In genomic region chr1:177589166-177589565, GRCh38 we compare ENCODE assay signal across 17 cellular contexts.
"Had no signal": no experiment of that assay in that cellular context is flagged by ENCODE, and none has a peak within 500 bp of the region (broad histone marks: within the 10 kb centered on the region; RNA-seq: fewer than 3 reads in every experiment).

No MANE protein-coding gene starts in this region.

- FAIRE-seq: pancreas, TTC549 had no signal

- H3K4me3 ChIP-seq: adrenal gland, left ventricle myocardium inferior, pancreas, thoracic aorta had no signal

- H3K9me3 Mint-ChIP-seq: memory B cell, neural crest cell had no signal

- H3K27ac ChIP-seq: adrenal gland, left ventricle myocardium inferior, pancreas, thoracic aorta had no signal

- ATAC-seq: pancreas; stimulated activated naive CD8-positive, alpha-beta T cell treated with anti-CD3 and anti-CD28 coated beads, Interleukin-15, amount 100 ng/mL, for 72 hours had no signal

- H3K36me3 Mint-ChIP-seq: memory B cell had no signal

- H3K4me3 Mint-ChIP-seq: memory B cell; neural crest cell; stimulated activated naive CD8-positive, alpha-beta T cell treated with anti-CD3 and anti-CD28 coated beads, Interleukin-15, amount 100 ng/mL, for 72 hours had no signal

- DNase-seq: activated CD4-positive, alpha-beta T cell treated with anti-CD3 and anti-CD28 coated beads, Interleukin-2, amount 50 U/mL, for 1 hour; activated naive CD4-positive, alpha-beta T cell treated with anti-CD3 and anti-CD28 coated beads, Interleukin-2, amount 50 U/mL, for 16 hours; activated T-cell treated with anti-CD3 and anti-CD28 coated beads for 4 hours; adrenal gland; central memory CD4-positive, alpha-beta T cell; cortex of kidney; effector memory CD4-positive, alpha-beta T cell; left ventricle myocardium inferior; pancreas; retina; stimulated activated CD4-positive, alpha-beta T cell treated with anti-CD3 and anti-CD28 coated beads, Interleukin-15, amount 100 ng/mL, for 24 hours; stimulated activated CD4-positive, alpha-beta T cell treated with anti-CD3 and anti-CD28 coated beads, Interleukin-4, amount 100 ng/mL, for 4 hours; stimulated activated naive CD8-positive, alpha-beta T cell treated with anti-CD3 and anti-CD28 coated beads, Interleukin-15, amount 100 ng/mL, for 72 hours had no signal

- H3K4me1 Mint-ChIP-seq: memory B cell; neural crest cell; stimulated activated naive CD8-positive, alpha-beta T cell treated with anti-CD3 and anti-CD28 coated beads, Interleukin-15, amount 100 ng/mL, for 72 hours had no signal

- H3K27ac Mint-ChIP-seq: memory B cell; stimulated activated naive CD8-positive, alpha-beta T cell treated with anti-CD3 and anti-CD28 coated beads, Interleukin-15, amount 100 ng/mL, for 72 hours had no signal

- H3K27me3 Mint-ChIP-seq: stimulated activated naive CD8-positive, alpha-beta T cell treated with anti-CD3 and anti-CD28 coated beads, Interleukin-15, amount 100 ng/mL, for 72 hours had no signal

- H3K36me3 ChIP-seq: adrenal gland, left ventricle myocardium inferior, pancreas, thoracic aorta had no signal

- H3K9me3 ChIP-seq: adrenal gland, left ventricle myocardium inferior, pancreas, thoracic aorta had no signal

- H3K4me1 ChIP-seq: adrenal gland, left ventricle myocardium inferior, pancreas had no signal

- H3K27me3 ChIP-seq: adrenal gland, pancreas had no signal
